In the genomic region with DNA sequence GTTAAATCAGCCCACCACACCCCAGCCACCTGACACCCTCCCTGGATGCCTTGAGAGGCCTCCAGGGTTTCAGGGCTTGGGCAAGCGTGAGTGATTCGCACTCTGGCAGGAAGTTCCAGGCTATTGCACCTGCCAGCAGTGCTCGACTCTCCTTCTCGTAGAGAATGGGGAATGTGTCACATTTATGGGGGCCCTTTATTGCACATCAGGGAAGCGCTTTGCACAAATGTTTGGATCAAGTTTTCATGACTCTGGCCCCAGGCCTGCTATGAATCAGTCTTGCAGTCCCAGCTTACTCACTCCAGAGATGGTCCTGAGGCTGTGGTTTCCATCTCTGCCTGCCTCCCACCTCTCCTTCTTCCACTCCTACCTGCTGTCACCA, we compare ENCODE assay signal across 12 cellular contexts.
DNase-seq lines count a peak whose midpoint lies in the region; ATAC-seq, FAIRE-seq and TF ChIP-seq lines count a peak whose summit lies in the region.
"Had no signal": no experiment of that assay in that cellular context is flagged by ENCODE, and none has a peak within 500 bp of the region (broad histone marks: within the 10 kb centered on the region; RNA-seq: fewer than 3 reads in every experiment).

No MANE protein-coding gene starts in this region.

- H3K27me3 ChIP-seq in H7 (ENCODE audit: control insufficient read depth, insufficient read depth, low read length), result no peaks in the 10 kb centered on the region
- H3K27me3 ChIP-seq in adipocyte (replicated peaks; ENCODE audit: control insufficient read depth, insufficient read depth, low read length), result peaks cover 5% of the 10 kb centered on the region
- no peaks in the 10 kb centered on the region for H3K27me3 ChIP-seq in esophagus squamous epithelium

- no peak overlapping the region for H3K9ac ChIP-seq in adipocyte (ENCODE audit: low read length)

- 78% methylated on average over 5 of the region's 5 CpGs for WGBS in A549 (ENCODE audit: missing lambda C conversion rate)
- WGBS in esophagus squamous epithelium, 2 donors, result 57 to 81% methylated on average over 5 of the region's 5 CpGs

- peak; percentile 31 to 36; a peak in 2 of 6 replicates for ATAC-seq in A549
- ATAC-seq in GM18511 (IDR thresholded peaks at IDR 0.05; ENCODE audit: unreplicated experiment), result no peak
- no peak for ATAC-seq in GM19351 (IDR thresholded peaks at IDR 0.05; ENCODE audit: unreplicated experiment)
- no peak for ATAC-seq in HG03460 (IDR thresholded peaks at IDR 0.05; ENCODE audit: unreplicated experiment)

- POLR2A ChIA-PET in A549 (lab: Yijun Ruan, JAX), result no interaction called here

- CTCF ChIA-PET in A549 (lab: Yijun Ruan, JAX), result interaction anchor here (1.3 kb wide), 1 partner anchor 9 kb away, joined by 3 read pairs; no protein-coding TSS in a partner anchor

- H3K36me3 ChIP-seq in H7 (replicated peaks; ENCODE audit: control insufficient read depth, insufficient read depth, low read length) (no peaks in the 10 kb centered on the region), adipocyte (ENCODE audit: control insufficient read depth, insufficient read depth, low read length, severe bottlenecking) (no peaks in the 10 kb centered on the region), esophagus squamous epithelium (no peaks in the 10 kb centered on the region)

- H3K4me3 ChIP-seq in A549 (no peak overlapping the region), H7 (ENCODE audit: insufficient read depth, low read depth, low read length) (no peak overlapping the region), adipocyte (ENCODE audit: low read length) (no peak overlapping the region), esophagus squamous epithelium (no peak overlapping the region)

- TF ChIP-seq EP300 in A549 (IDR thresholded peaks at IDR 0.05), result no peak

- intact Hi-C loops in esophagus squamous epithelium (cut with DNase I), result no loop called here

- TF ChIP-seq RAD21 in A549 (conservative IDR thresholded peaks at IDR 0.05 in 1 of 2, IDR thresholded peaks at IDR 0.05 in 1 of 2), result no peak

- FAIRE-seq in A549 (lab: Jason Lieb, UNC), result no peak
- FAIRE-seq: islet of Langerhans had no signal

- H3K9me3 ChIP-seq in A549 (no peaks in the 10 kb centered on the region), adipocyte (ENCODE audit: control insufficient read depth, low read length) (no peaks in the 10 kb centered on the region), esophagus squamous epithelium (no peaks in the 10 kb centered on the region)

- no peak for TF ChIP-seq CTCF in A549 (IDR thresholded peaks at IDR 0.05)
- no peak for TF ChIP-seq CTCF in esophagus squamous epithelium (IDR thresholded peaks at IDR 0.05)

- H3K4me1 ChIP-seq in A549, result peaks cover 22% of the 10 kb centered on the region
- H3K4me1 ChIP-seq in adipocyte (ENCODE audit: control insufficient read depth, insufficient read depth, low read length), result peaks cover 17% of the 10 kb centered on the region
- no peaks in the 10 kb centered on the region for H3K4me1 ChIP-seq in esophagus squamous epithelium

- no peak for TF ChIP-seq POLR2A in A549 (IDR thresholded peaks at IDR 0.05; ENCODE audit: low read length)
- no peak for TF ChIP-seq POLR2A in esophagus squamous epithelium (IDR thresholded peaks at IDR 0.05)

- peak overlapping the region; percentile 32; the same call in 2 of the 3 replicates for H3K4me2 ChIP-seq in A549

- DNase-seq in A549 (ENCODE audit: low read depth in 1 of 2, low spot score in 1 of 2), result no peak
- peak; percentile 11 for DNase-seq in H7
- DNase-seq in adipocyte (ENCODE audit: low read depth), result peak; percentile 20
- peak; percentile 78 for DNase-seq in iris pigment epithelial cell (ENCODE audit: low read depth)
- no peak for DNase-seq in esophagus squamous epithelium (lab: John Stamatoyannopoulos, UW)
- DNase-seq: endodermal cell; NCI-H1417; stimulated activated naive CD4-positive, alpha-beta T cell had no signal

- peak overlapping the region; percentile 7 to 37; a peak in 5 of 6 replicates for H3K27ac ChIP-seq in A549
- H3K27ac ChIP-seq in esophagus squamous epithelium, result no peak overlapping the region

TF ChIP-seq in A549, 52 proteins besides CTCF, POLR2A, EP300 and RAD21:
- TF ChIP-seq EHMT2 (IDR thresholded peaks at IDR 0.05; ENCODE audit: low read depth) (no peak), NPAS2 (CRISPR knock-in tag; IDR thresholded peaks at IDR 0.05; ENCODE audit: borderline replicate concordance) (no peak), HEYL (CRISPR knock-in tag; IDR thresholded peaks at IDR 0.05) (no peak), RCOR1 (IDR thresholded peaks at IDR 0.05; ENCODE audit: low read depth, low read length) (no peak), MYC (IDR thresholded peaks at IDR 0.05; ENCODE audit: borderline replicate concordance, low read length) (no peak)
- TF ChIP-seq, protein P1, sequence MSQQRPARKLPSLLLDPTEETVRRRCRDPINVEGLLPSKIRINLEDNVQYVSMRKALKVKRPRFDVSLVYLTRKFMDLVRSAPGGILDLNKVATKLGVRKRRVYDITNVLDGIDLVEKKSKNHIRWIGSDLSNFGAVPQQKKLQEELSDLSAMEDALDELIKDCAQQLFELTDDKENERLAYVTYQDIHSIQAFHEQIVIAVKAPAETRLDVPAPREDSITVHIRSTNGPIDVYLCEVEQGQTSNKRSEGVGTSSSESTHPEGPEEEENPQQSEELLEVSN (IDR thresholded peaks at IDR 0.05; ENCODE audit: borderline replicate concordance, low read depth), result no peak

Comparison
In these comparisons a context has a peak if more than half of its experiments do, and no peak if none do; other contexts are left out.
1. ATAC-seq: peak in A549 (2 of 2); none in GM18511 (single experiment), GM19351 (single experiment) and HG03460 (single experiment).
2. DNase-seq: peak in H7 (single experiment), adipocyte (single experiment) and iris pigment epithelial cell (single experiment); none in A549 (0 of 2) and esophagus squamous epithelium (single experiment).
3. H3K27ac ChIP-seq: peak in A549 (2 of 2); none in esophagus squamous epithelium (0 of 4).